ENCODE assay signal across 24 cellular contexts in the genomic region with DNA sequence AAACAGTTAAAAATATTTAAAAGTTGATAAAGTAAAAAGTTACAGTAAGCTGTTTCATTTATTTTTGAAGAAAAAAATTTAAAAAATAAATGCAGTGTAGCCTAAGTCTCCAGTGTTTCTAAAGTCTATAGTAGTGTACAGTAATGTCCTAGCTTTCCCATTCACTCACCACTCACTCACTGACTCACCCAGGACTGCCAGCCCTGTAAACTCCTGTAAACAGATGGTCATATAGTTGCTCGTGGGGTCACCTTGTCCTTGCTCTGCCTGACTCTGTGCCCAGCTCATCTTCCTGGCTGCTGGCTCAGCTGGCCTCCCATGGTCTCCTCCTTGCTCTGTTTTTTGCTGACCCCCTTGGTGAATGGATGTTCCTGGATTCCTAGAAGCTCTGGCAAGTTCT.
DNase-seq lines count a peak whose midpoint lies in the region; ATAC-seq, FAIRE-seq and TF ChIP-seq lines count a peak whose summit lies in the region.
"Had no signal": no experiment of that assay in that cellular context is flagged by ENCODE, and none has a peak within 500 bp of the region (broad histone marks: within the 10 kb centered on the region; RNA-seq: fewer than 3 reads in every experiment).

No MANE protein-coding gene starts in this region.

- no peaks in the 10 kb centered on the region for H3K27me3 ChIP-seq in small intestine (ENCODE audit: control insufficient read depth in 2 of 2, insufficient read depth in 2 of 2, low read length in 2 of 2)
- H3K27me3 ChIP-seq: testis, vagina had no signal

- no peak overlapping the region for H3K27ac ChIP-seq in small intestine (ENCODE audit: low read depth in 1 of 2, low read length in 1 of 2)
- H3K27ac ChIP-seq: testis, vagina had no signal

- H3K4me1 ChIP-seq in small intestine (ENCODE audit: control insufficient read depth in 2 of 2, insufficient read depth in 1 of 2, low read depth in 1 of 2, low read length in 1 of 2) (no peaks in the 10 kb centered on the region), mucosa of descending colon (ENCODE audit: low read depth) (no peaks in the 10 kb centered on the region)
- H3K4me1 ChIP-seq: testis, vagina had no signal

- no peak overlapping the region for H3K4me3 ChIP-seq in fibroblast of mammary gland (ENCODE audit: control insufficient read depth, low read depth, low read length)
- H3K4me3 ChIP-seq in small intestine (ENCODE audit: low read depth in 1 of 2, low read length in 2 of 2), result no peak overlapping the region
- no peak overlapping the region for H3K4me3 ChIP-seq in mucosa of descending colon
- H3K4me3 ChIP-seq: smooth muscle cell, testis, vagina had no signal

- WGBS in small intestine, 3 donors, result 42 to 63% (median 47%) methylated on average over 1 of the region's 1 CpG

- FAIRE-seq in small intestine (lab: Jason Lieb, UNC), result no peak
- FAIRE-seq: RCC 7860 had no signal

- DNase-seq in DMS53 (lab: John Stamatoyannopoulos, UW) (peak; percentile 71), HS-5 (ENCODE audit: low read depth) (peak; percentile 23), amniotic epithelial cell (ENCODE audit: low read depth) (peak; percentile 68), fibroblast of mammary gland (ENCODE audit: low read depth) (peak; percentile 68), small intestine (no peak), mucosa of descending colon (no peak)
- DNase-seq: activated CD4-positive, alpha-beta memory T cell treated with anti-CD3 and anti-CD28 coated beads for 36 hours; activated effector memory CD4-positive, alpha-beta T cell treated with Interleukin-2 at 50 U/mL for 16 hours; kidney glomerular epithelial cell; naive B cell; NCI-H1105 treated with DMSO at 0.1 percent for 48 hours; NCI-H2081; NK-92 treated with Interleukin-12 subunit alpha and Interleukin-12 subunit beta, amount 100 ng/mL, for 24 hours; nucleus accumbens; stimulated activated CD4-positive, alpha-beta T cell treated with anti-CD3 and anti-CD28 coated beads, Interleukin-2, amount 100 ng/mL, for 48 hours; stimulated activated naive CD4-positive, alpha-beta T cell; T-helper 9 cell; testis had no signal

- TF ChIP-seq CTCF in fibroblast of mammary gland (conservative IDR thresholded peaks at IDR 0.05; ENCODE audit: control insufficient read depth, insufficient read depth, low read depth, low read length) (no peak), mucosa of descending colon (IDR thresholded peaks at IDR 0.05) (no peak)

- H3K9me3 ChIP-seq in small intestine (ENCODE audit: control insufficient read depth, low read depth) (no peaks in the 10 kb centered on the region), mucosa of descending colon (no peaks in the 10 kb centered on the region)
- H3K9me3 ChIP-seq: testis, vagina had no signal

- ATAC-seq in GM21619 (IDR thresholded peaks at IDR 0.05; ENCODE audit: unreplicated experiment), result no peak
- ATAC-seq in mucosa of descending colon, result no peak
- ATAC-seq in HG02759 (IDR thresholded peaks at IDR 0.05; ENCODE audit: unreplicated experiment), result no peak
- ATAC-seq: WTC11 had no signal

- intact Hi-C loops in mucosa of descending colon (cut with DNase I, micrococcal nuclease), result no loop called here

- no peaks in the 10 kb centered on the region for H3K36me3 ChIP-seq in small intestine (ENCODE audit: control insufficient read depth in 2 of 2, insufficient read depth in 2 of 2, low read length in 2 of 2)
- no peaks in the 10 kb centered on the region for H3K36me3 ChIP-seq in mucosa of descending colon (ENCODE audit: low read depth)
- H3K36me3 ChIP-seq: vagina had no signal

Comparison
In these comparisons a context has a peak if more than half of its experiments do, and no peak if none do; other contexts are left out.
1. DNase-seq: peak in DMS53 (single experiment), HS-5 (single experiment), amniotic epithelial cell (single experiment) and fibroblast of mammary gland (single experiment); none in small intestine (single experiment) and mucosa of descending colon (0 of 3).